Comparison of ENCODE assay signal across 16 cellular contexts in the genomic region with DNA sequence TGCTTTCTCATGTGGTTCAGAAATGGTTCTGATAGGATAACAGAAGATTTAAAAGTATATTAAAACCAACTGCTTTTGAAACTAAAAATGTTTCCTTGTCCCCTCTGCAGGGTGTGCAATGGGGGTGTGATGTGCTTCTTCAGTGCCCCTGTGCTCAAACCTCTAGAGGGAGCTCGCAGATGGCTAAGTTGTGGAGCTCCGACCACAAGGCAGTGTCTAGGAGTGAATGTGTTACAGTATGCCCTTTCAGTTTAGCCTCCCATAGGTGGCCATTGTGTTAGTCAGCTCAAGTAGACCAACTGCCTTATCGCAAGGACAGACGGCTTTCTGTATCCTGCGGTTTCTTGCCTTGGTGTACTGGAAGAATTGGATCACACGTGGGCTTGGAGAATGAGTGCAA.
DNase-seq lines count a peak whose midpoint lies in the region; ATAC-seq and TF ChIP-seq lines count a peak whose summit lies in the region.
"Had no signal": no experiment of that assay in that cellular context is flagged by ENCODE, and none has a peak within 500 bp of the region (broad histone marks: within the 10 kb centered on the region; RNA-seq: fewer than 3 reads in every experiment).

No MANE protein-coding gene starts in this region.

- TF ChIP-seq CTCF in GM13977 (IDR thresholded peaks at IDR 0.05; ENCODE audit: extremely low read depth, insufficient read depth, missing control alignments) = peak; percentile 36

- no peak for ATAC-seq in GM19467 (IDR thresholded peaks at IDR 0.05; ENCODE audit: unreplicated experiment)
- ATAC-seq: activated CD4-positive, CD25-positive, alpha-beta regulatory T cell treated with anti-CD3 and anti-CD28 coated beads, Interleukin-2, amount 50 U/mL, for 24 hours; activated T-cell treated with anti-CD3 and anti-CD28 coated beads, Interleukin-2, amount 50 U/mL, for 4 hours had no signal

- DNase-seq in ACHN = peak; percentile 30
- DNase-seq in GM13977 (ENCODE audit: low spot score) = no peak
- peak; percentile 18 for DNase-seq in Jurkat, Clone E6-1 (ENCODE audit: low read depth, low spot score)
- DNase-seq in RPMI8226 = peak; percentile 20
- DNase-seq in 8988T = no peak
- no peak for DNase-seq in NCI-H2196 treated with DMSO at 0.1 percent for 48 hours (lab: John Stamatoyannopoulos, UW; ENCODE audit: unreplicated experiment)
- DNase-seq in NCI-H187 treated with DMSO at 0.1 percent for 48 hours (lab: John Stamatoyannopoulos, UW) = no peak
- DNase-seq: activated T-cell treated with anti-CD3 and anti-CD28 coated beads, Interleukin-2, amount 50 U/mL, for 4 hours; AML-193; immature natural killer cell; IMR-90; stimulated activated CD4-positive, alpha-beta T cell treated with anti-CD3 and anti-CD28 coated beads, Interleukin-4, amount 100 ng/mL, for 4 hours had no signal

- no peak overlapping the region for H3K4me3 ChIP-seq in Jurkat, Clone E6-1 (ENCODE audit: low read length)
- H3K4me3 ChIP-seq: coronary artery, SJSA1 had no signal

- in situ Hi-C loops in ACHN (cut with HindIII; ENCODE audit: low pct_ligation_motif_present, low pct_unique_long_range_greater_than_20kb, low sequenced_read_pairs) = no loop called here
- in situ Hi-C loops in GM13977 (cut with MboI; ENCODE audit: low pct_unique_long_range_greater_than_20kb, low sequenced_read_pairs, unreplicated experiment) = no loop called here

Comparison
In these comparisons a context has a peak if more than half of its experiments do, and no peak if none do; other contexts are left out.
1. DNase-seq: peak in ACHN (single experiment), Jurkat, Clone E6-1 (single experiment) and RPMI8226 (single experiment); none in GM13977 (single experiment), 8988T (single experiment), NCI-H2196 treated with DMSO at 0.1 percent for 48 hours (single experiment) and NCI-H187 treated with DMSO at 0.1 percent for 48 hours (single experiment).